22 cellular contexts compared by ENCODE assay signal in the genomic region with DNA sequence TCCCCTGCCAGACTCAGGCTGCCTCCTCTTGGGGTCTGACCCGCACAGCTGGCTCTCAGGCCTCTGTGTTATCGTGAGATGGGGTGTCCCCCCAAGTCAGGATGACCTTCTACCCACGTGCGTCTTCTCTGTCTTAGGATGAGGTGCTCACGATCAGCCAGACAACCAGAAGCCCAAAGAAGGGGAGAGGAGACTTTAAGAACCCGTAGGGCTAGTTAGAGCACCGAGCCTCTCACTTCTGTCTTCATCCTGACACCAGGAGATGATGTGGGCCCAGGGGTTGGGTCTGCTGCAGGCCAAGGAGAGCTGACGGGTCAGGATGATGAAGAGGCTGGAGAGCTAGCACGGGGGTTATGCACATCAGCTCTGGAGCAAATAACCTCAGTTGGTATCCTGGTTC. TPM values are rescaled to one million over a fixed set of nuclear protein-coding genes. Genes with fewer than 3 reads are reported as not detected.
A peak's percentile ranks its signal among the peaks of the same experiment; 100 is the strongest.
DNase-seq lines count a peak whose midpoint lies in the region; ATAC-seq and TF ChIP-seq lines count a peak whose summit lies in the region.
"Had no signal": no experiment of that assay in that cellular context is flagged by ENCODE, and none has a peak within 500 bp of the region (broad histone marks: within the 10 kb centered on the region; RNA-seq: fewer than 3 reads in every experiment).

No MANE protein-coding gene starts in this region.

- H3K4me3 ChIP-seq in H7 (ENCODE audit: insufficient read depth, low read depth, low read length) (no peak overlapping the region), spleen (no peak overlapping the region), thyroid gland (replicated peaks in 1 of 3) (no peak overlapping the region)
- H3K4me3 ChIP-seq: BLaER1, GM23248 had no signal

- no peak for TF ChIP-seq POLR2A in spleen (IDR thresholded peaks at IDR 0.05)
- TF ChIP-seq POLR2A in thyroid gland (IDR thresholded peaks at IDR 0.05): no peak

- peaks cover 25% of the 10 kb centered on the region for H3K4me1 Mint-ChIP-seq in activated CD4-positive, alpha-beta T cell treated with anti-CD3 and anti-CD28 coated beads, Interleukin-2, amount 10 ng/mL, durations not matched to agents 7 days and 5 days
- no peaks in the 10 kb centered on the region for H3K4me1 Mint-ChIP-seq in chondrocyte (ENCODE audit: low read depth)

- peaks cover 8% of the 10 kb centered on the region for H3K36me3 ChIP-seq in H7 (replicated peaks; ENCODE audit: control insufficient read depth, insufficient read depth, low read length)
- H3K36me3 ChIP-seq in spleen: peaks cover 0 to 100% (median 53%) of the 10 kb centered on the region in 6 donors
- H3K36me3 ChIP-seq in thyroid gland: peaks cover 5 to 12% of the 10 kb centered on the region in 2 donors

- intact Hi-C loops in spleen (cut with DNase I; ENCODE audit: low total_unique reads) (no loop called here), thyroid gland (cut with DNase I) (no loop called here)

- no peak overlapping the region for H3K27ac ChIP-seq in spleen
- no peak overlapping the region for H3K27ac ChIP-seq in thyroid gland
- H3K27ac ChIP-seq: BLaER1, GM23248 had no signal

- H3K36me3 Mint-ChIP-seq in activated CD4-positive, alpha-beta T cell treated with anti-CD3 and anti-CD28 coated beads, Interleukin-2, amount 10 ng/mL, durations not matched to agents 7 days and 5 days (ENCODE audit: low read depth): peaks cover 30% of the 10 kb centered on the region
- H3K36me3 Mint-ChIP-seq in chondrocyte (ENCODE audit: low read depth): peaks cover 16% of the 10 kb centered on the region

- TF ChIP-seq CTCF in chondrocyte (IDR thresholded peaks at IDR 0.05) (no peak), spleen (IDR thresholded peaks at IDR 0.05 in 8 of 11, conservative IDR thresholded peaks at IDR 0.05 in 3 of 11) (no peak), thyroid gland (IDR thresholded peaks at IDR 0.05) (no peak)

- H3K27ac Mint-ChIP-seq in activated CD4-positive, alpha-beta T cell treated with anti-CD3 and anti-CD28 coated beads, Interleukin-2, amount 10 ng/mL, durations not matched to agents 7 days and 5 days: peak overlapping the region; percentile 39
- no peak overlapping the region for H3K27ac Mint-ChIP-seq in chondrocyte (ENCODE audit: unreplicated experiment)

- no peak for ATAC-seq in HG03108 (IDR thresholded peaks at IDR 0.05; ENCODE audit: unreplicated experiment)
- ATAC-seq in GM21619 (IDR thresholded peaks at IDR 0.05; ENCODE audit: unreplicated experiment): no peak

- H3K9me3 ChIP-seq in spleen (no peaks in the 10 kb centered on the region), thyroid gland (no peaks in the 10 kb centered on the region)
- H3K9me3 ChIP-seq: BLaER1 had no signal

- H3K4me1 ChIP-seq in spleen (peaks cover 3 to 26% (median 17%) of the 10 kb centered on the region in 6 donors), thyroid gland (peaks cover 4 to 17% of the 10 kb centered on the region in 2 donors)

- CTCF ChIA-PET in activated CD4-positive, alpha-beta T cell treated with anti-CD3 and anti-CD28 coated beads, Interleukin-2, amount 10 ng/mL, durations not matched to agents 7 days and 5 days (lab: Charles Lee): interaction anchor here (0.8 to 3.8 kb wide), 7 partner anchors 10 to 168 kb away, joined by 3 to 21 read pairs (median 5); no protein-coding TSS in a partner anchor

- 87 to 93% (median 91%) methylated on average over 9 of the region's 9 CpGs for WGBS in spleen, 5 donors
- WGBS in thyroid gland, 2 donors: 85 to 95% methylated on average over 9 of the region's 9 CpGs

- no peaks in the 10 kb centered on the region for H3K27me3 ChIP-seq in H7 (ENCODE audit: control insufficient read depth, insufficient read depth, low read length)
- H3K27me3 ChIP-seq in spleen (replicated peaks in 1 of 7): no peaks in the 10 kb centered on the region
- H3K27me3 ChIP-seq in thyroid gland: no peaks in the 10 kb centered on the region
- H3K27me3 ChIP-seq: BLaER1 had no signal

- no peaks in the 10 kb centered on the region for H3K27me3 Mint-ChIP-seq in activated CD4-positive, alpha-beta T cell treated with anti-CD3 and anti-CD28 coated beads, Interleukin-2, amount 10 ng/mL, durations not matched to agents 7 days and 5 days
- no peaks in the 10 kb centered on the region for H3K27me3 Mint-ChIP-seq in chondrocyte (ENCODE audit: low read depth)
- H3K27me3 Mint-ChIP-seq: CD8-positive, alpha-beta memory T cell had no signal

- no peak for DNase-seq in activated CD4-positive, alpha-beta T cell treated with anti-CD3 and anti-CD28 coated beads, Interleukin-2, amount 10 ng/mL, durations not matched to agents 7 days and 5 days
- DNase-seq in activated CD4-positive, alpha-beta T cell treated with anti-CD3 and anti-CD28 coated beads, Interleukin-2, amount 50 U/mL, for 4 hours: no peak
- DNase-seq in H7: peak; percentile 18
- peak; percentile 36 for DNase-seq in chondrocyte (ENCODE audit: low spot score)
- peak; percentile 56 for DNase-seq in spleen
- DNase-seq in thyroid gland: no peak
- DNase-seq: 8988T; CD8-positive, alpha-beta memory T cell; DMS79 treated with DMSO at 0.1 percent for 48 hours; GM23248; KG1; NCI-H1417 treated with DMSO at 0.1 percent for 48 hours; NCI-H1930; NCI-H2171; NCI-H446 treated with DMSO at 0.1 percent for 48 hours; NK-92 treated with Interleukin-12 subunit alpha and Interleukin-12 subunit beta, amount 100 ng/mL, for 24 hours; OCI-M1; RPMI8226 had no signal

- POLR2A ChIA-PET in activated CD4-positive, alpha-beta T cell treated with anti-CD3 and anti-CD28 coated beads, Interleukin-2, amount 10 ng/mL, durations not matched to agents 7 days and 5 days (lab: Charles Lee): interaction anchor here (0.6 kb wide), 1 partner anchor 145 kb away, joined by 3 read pairs; no protein-coding TSS in a partner anchor

- no peak overlapping the region for H3K4me3 Mint-ChIP-seq in activated CD4-positive, alpha-beta T cell treated with anti-CD3 and anti-CD28 coated beads, Interleukin-2, amount 10 ng/mL, durations not matched to agents 7 days and 5 days
- H3K4me3 Mint-ChIP-seq in chondrocyte (ENCODE audit: unreplicated experiment): no peak overlapping the region
- H3K4me3 Mint-ChIP-seq: CD8-positive, alpha-beta memory T cell had no signal

- H3K9me3 Mint-ChIP-seq in activated CD4-positive, alpha-beta T cell treated with anti-CD3 and anti-CD28 coated beads, Interleukin-2, amount 10 ng/mL, durations not matched to agents 7 days and 5 days: no peaks in the 10 kb centered on the region
- no peaks in the 10 kb centered on the region for H3K9me3 Mint-ChIP-seq in chondrocyte (ENCODE audit: low read depth)
- H3K9me3 Mint-ChIP-seq: CD8-positive, alpha-beta memory T cell had no signal

RNA-seq across cellular contexts. Expression of gene CAPG, which starts 21.0 kb away (rescaled TPM):
- total RNA-seq in activated CD4-positive, alpha-beta T cell treated with anti-CD3 and anti-CD28 coated beads, Interleukin-2, amount 10 ng/mL, durations not matched to agents 7 days and 5 days: 100 to 1,000 TPM; 299 to 387 TPM
- 242 and 268 TPM in 2 replicates for total RNA-seq in H7 (2014; rRNA removed; shearing (Covaris generic))
- total RNA-seq in chondrocyte: 40.5 to 77.6 TPM (median 76.5 TPM) in 3 replicates
- total RNA-seq in spleen: 10 to 100 TPM; 31.1 to 62.6 (median 47.1) TPM
- polyA plus RNA-seq in spleen: 100 to 1,000 TPM in 2 of 3 donors, 10 to 100 TPM in 1; 74.6 to 196 (median 115) TPM
- total RNA-seq in thyroid gland: 100 to 1,000 TPM; 155 to 257 (median 225) TPM

RNA-seq across cellular contexts. Expression of gene SH2D6, which starts 29.4 kb away (rescaled TPM):
- under 1 TPM; 0.10 to 0.77 TPM for total RNA-seq in activated CD4-positive, alpha-beta T cell treated with anti-CD3 and anti-CD28 coated beads, Interleukin-2, amount 10 ng/mL, durations not matched to agents 7 days and 5 days
- not detected in 2 replicates for total RNA-seq in H7 (2014; rRNA removed; shearing (Covaris generic))
- 0.47 TPM in 1 of 3 replicates, not detected in the others for total RNA-seq in chondrocyte
- under 1 TPM in 1 of 7 donors, not detected in 6; 0.94 TPM for total RNA-seq in spleen
- polyA plus RNA-seq in spleen: under 1 TPM in 1 of 3 donors, not detected in 2; 0.20 TPM
- 1 to 10 TPM; 1.6 to 9.0 (median 4.1) TPM for total RNA-seq in thyroid gland
- total RNA-seq: G401, GM23248 had no signal
- polyA plus RNA-seq: CD8-positive, alpha-beta memory T cell had no signal

RNA-seq across cellular contexts. Expression of gene ELMOD3, which starts 34.6 kb away (rescaled TPM):
- total RNA-seq in activated CD4-positive, alpha-beta T cell treated with anti-CD3 and anti-CD28 coated beads, Interleukin-2, amount 10 ng/mL, durations not matched to agents 7 days and 5 days: 10 to 100 TPM; 19.4 to 22.1 TPM
- 11.3 and 11.5 TPM in 2 replicates for total RNA-seq in H7 (2014; rRNA removed; shearing (Covaris generic))
- 14.3 to 20.0 TPM (median 15.2 TPM) in 3 replicates for total RNA-seq in chondrocyte
- total RNA-seq in spleen: 10 to 100 TPM; 21.0 to 38.0 (median 24.5) TPM
- polyA plus RNA-seq in spleen: 10 to 100 TPM; 14.4 to 28.0 (median 23.9) TPM
- total RNA-seq in thyroid gland: 10 to 100 TPM; 23.4 to 34.5 (median 31.4) TPM

RNA-seq across cellular contexts. Expression of gene RETSAT, which starts 34.8 kb away (rescaled TPM):
- 10 to 100 TPM; 24.7 to 24.9 TPM for total RNA-seq in activated CD4-positive, alpha-beta T cell treated with anti-CD3 and anti-CD28 coated beads, Interleukin-2, amount 10 ng/mL, durations not matched to agents 7 days and 5 days
- total RNA-seq in H7 (2014; rRNA removed; shearing (Covaris generic)): 18.5 and 29.6 TPM in 2 replicates
- total RNA-seq in chondrocyte (35.6 to 40.3 TPM (median 36.3 TPM) in 3 replicates), spleen (10 to 100 TPM; 18.7 to 35.7 (median 28.3) TPM), thyroid gland (100 to 1,000 TPM in 3 of 4 donors, 10 to 100 TPM in 1; 88.2 to 253 (median 182) TPM)
- polyA plus RNA-seq in spleen: 10 to 100 TPM in 1 of 3 donors, 1 to 10 TPM in 2; 6.3 to 10.0 (median 6.4) TPM

Comparison
In these comparisons a context has a peak if more than half of its experiments do, and no peak if none do; other contexts are left out.
1. DNase-seq: peak in H7 (single experiment), chondrocyte (single experiment) and spleen (single experiment); none in activated CD4-positive, alpha-beta T cell treated with anti-CD3 and anti-CD28 coated beads, Interleukin-2, amount 10 ng/mL, durations not matched to agents 7 days and 5 days (single experiment), activated CD4-positive, alpha-beta T cell treated with anti-CD3 and anti-CD28 coated beads, Interleukin-2, amount 50 U/mL, for 4 hours (0 of 2) and thyroid gland (0 of 2).